In the genomic region with DNA sequence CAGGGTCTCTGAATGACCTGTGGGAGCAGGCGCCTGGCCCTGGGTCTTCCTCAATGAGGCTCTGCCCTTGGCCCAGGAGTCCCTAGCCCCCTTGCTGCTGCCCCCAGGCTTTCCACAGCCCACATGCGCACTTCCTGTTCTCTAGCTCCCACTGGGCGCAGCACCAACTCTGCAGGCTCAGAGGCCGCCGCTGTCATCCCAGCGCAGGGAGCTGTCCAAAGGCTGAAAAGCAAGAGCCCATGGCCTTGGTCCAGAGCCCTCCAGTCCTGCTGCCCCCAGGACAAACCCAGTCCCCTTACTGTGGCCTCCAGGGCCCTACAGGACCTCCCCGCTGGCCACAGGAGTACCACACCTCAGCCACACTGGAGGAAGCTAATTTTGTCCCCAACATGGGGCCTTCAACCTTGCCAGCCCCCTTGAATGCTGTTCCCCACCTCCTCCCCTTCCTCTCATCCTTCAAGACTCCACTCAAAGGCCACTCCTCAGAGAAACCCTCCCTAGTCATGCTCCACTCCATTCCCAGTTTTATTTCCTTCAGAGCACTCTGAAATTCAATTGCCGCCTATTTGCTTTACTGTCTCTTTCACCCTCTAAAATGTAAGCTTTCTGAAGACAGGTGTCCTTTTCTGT, we compare ENCODE assay signal across 2 cellular contexts.
TF ChIP-seq lines count a peak whose summit lies in the region.

No MANE protein-coding gene starts in this region.

TF ChIP-seq in GM12878, 131 proteins besides CTCF, POLR2A, EP300 and RAD21 (continued from another document):
- TF ChIP-seq, protein P1, sequence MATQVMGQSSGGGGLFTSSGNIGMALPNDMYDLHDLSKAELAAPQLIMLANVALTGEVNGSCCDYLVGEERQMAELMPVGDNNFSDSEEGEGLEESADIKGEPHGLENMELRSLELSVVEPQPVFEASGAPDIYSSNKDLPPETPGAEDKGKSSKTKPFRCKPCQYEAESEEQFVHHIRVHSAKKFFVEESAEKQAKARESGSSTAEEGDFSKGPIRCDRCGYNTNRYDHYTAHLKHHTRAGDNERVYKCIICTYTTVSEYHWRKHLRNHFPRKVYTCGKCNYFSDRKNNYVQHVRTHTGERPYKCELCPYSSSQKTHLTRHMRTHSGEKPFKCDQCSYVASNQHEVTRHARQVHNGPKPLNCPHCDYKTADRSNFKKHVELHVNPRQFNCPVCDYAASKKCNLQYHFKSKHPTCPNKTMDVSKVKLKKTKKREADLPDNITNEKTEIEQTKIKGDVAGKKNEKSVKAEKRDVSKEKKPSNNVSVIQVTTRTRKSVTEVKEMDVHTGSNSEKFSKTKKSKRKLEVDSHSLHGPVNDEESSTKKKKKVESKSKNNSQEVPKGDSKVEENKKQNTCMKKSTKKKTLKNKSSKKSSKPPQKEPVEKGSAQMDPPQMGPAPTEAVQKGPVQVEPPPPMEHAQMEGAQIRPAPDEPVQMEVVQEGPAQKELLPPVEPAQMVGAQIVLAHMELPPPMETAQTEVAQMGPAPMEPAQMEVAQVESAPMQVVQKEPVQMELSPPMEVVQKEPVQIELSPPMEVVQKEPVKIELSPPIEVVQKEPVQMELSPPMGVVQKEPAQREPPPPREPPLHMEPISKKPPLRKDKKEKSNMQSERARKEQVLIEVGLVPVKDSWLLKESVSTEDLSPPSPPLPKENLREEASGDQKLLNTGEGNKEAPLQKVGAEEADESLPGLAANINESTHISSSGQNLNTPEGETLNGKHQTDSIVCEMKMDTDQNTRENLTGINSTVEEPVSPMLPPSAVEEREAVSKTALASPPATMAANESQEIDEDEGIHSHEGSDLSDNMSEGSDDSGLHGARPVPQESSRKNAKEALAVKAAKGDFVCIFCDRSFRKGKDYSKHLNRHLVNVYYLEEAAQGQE (IDR thresholded peaks at IDR 0.05; ENCODE audit: low read depth, low read length) = peak; percentile 96
- no peak for TF ChIP-seq ZSCAN29 (IDR thresholded peaks at IDR 0.05)
TF ChIP-seq in GM12878: peak in this region for 4.

TF ChIP-seq in liver, 16 proteins besides CTCF, POLR2A, EP300 and RAD21 (continued from another document):
- TF ChIP-seq, protein P2, sequence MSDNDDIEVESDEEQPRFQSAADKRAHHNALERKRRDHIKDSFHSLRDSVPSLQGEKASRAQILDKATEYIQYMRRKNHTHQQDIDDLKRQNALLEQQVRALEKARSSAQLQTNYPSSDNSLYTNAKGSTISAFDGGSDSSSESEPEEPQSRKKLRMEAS (IDR thresholded peaks at IDR 0.05) = no peak
